12 cellular contexts compared by ENCODE assay signal in genomic region chr5:1480217-1480616, GRCh38. TPM values are rescaled to one million over a fixed set of nuclear protein-coding genes. Genes with fewer than 3 reads are reported as not detected.
DNase-seq lines count a peak whose midpoint lies in the region; ATAC-seq, FAIRE-seq and TF ChIP-seq lines count a peak whose summit lies in the region.
"Had no signal": no experiment of that assay in that cellular context is flagged by ENCODE, and none has a peak within 500 bp of the region (broad histone marks: within the 10 kb centered on the region; RNA-seq: fewer than 3 reads in every experiment).

No MANE protein-coding gene starts in this region.

- DNase-seq in GM12892 (ENCODE audit: insufficient read length) (no peak), SK-MEL-5 (ENCODE audit: low read depth, low spot score) (peak; percentile 41), heart right ventricle (peak; percentile 47 to 48), posterior cingulate gyrus (peak in 7 of 10 donors; percentile 28 to 89 (median 39)), retina (no peak)
- DNase-seq: NCI-H187 treated with DMSO at 0.1 percent for 48 hours, SHP77 treated with DMSO at 0.1 percent for 48 hours had no signal

- H3K27ac ChIP-seq in heart right ventricle, result peak overlapping the region in 4 of 10 donors; percentile 21 to 92 (median 42)

- 64 to 65% methylated on average over 14 of the region's 14 CpGs for WGBS in heart right ventricle, 2 donors

- H3K4me3 ChIP-seq in heart right ventricle, result peak overlapping the region in 1 of 10 donors; percentile 9

- peaks cover 0 to 51% (median 0%) of the 10 kb centered on the region in 9 donors for H3K4me1 ChIP-seq in heart right ventricle

- peak; percentile 43 to 72 (median 54) for ATAC-seq in heart right ventricle
- ATAC-seq in GM19452 (IDR thresholded peaks at IDR 0.05; ENCODE audit: unreplicated experiment), result no peak
- ATAC-seq in esophagus mucosa, result no peak
- ATAC-seq in HG02938 (IDR thresholded peaks at IDR 0.05; ENCODE audit: unreplicated experiment), result no peak

- no peak for TF ChIP-seq CTCF in heart right ventricle (IDR thresholded peaks at IDR 0.05)

- H3K36me3 ChIP-seq in heart right ventricle, result peaks cover 0 to 61% (median 1%) of the 10 kb centered on the region in 9 donors

- in situ Hi-C loops in SK-MEL-5 (cut with HindIII; ENCODE audit: low pct_unique_long_range_greater_than_20kb, low sequenced_read_pairs), result no loop called here

- TF ChIP-seq POLR2A in GM12892 (IDR thresholded peaks at IDR 0.05; ENCODE audit: low read depth, low read length), result no peak

- H3K27me3 ChIP-seq in heart right ventricle, result no peaks in the 10 kb centered on the region

- intact Hi-C loops in heart right ventricle (cut with DNase I) (no loop called here), posterior cingulate gyrus (cut with DNase I) (no loop called here)

- no peaks in the 10 kb centered on the region for H3K9me3 ChIP-seq in heart right ventricle

- FAIRE-seq in GM12892 (lab: Jason Lieb, UNC), result peak; percentile 68
- FAIRE-seq: bronchial epithelial cell had no signal

RNA-seq across cellular contexts. Expression of gene SLC6A3, which starts 35.0 kb away (rescaled TPM):
- polyA plus RNA-seq in GM12892 (2012; ENCODE audit: missing spikeins), result not detected
- not detected in 2 replicates for total RNA-seq in SK-MEL-5 (2014; rRNA removed; shearing (Covaris generic))
- polyA plus RNA-seq in SK-MEL-5 (2015; cell fraction: cytosol; rRNA removed), result not detected in 2 replicates
- polyA plus RNA-seq in SK-MEL-5 (2015; cell fraction: nucleus; rRNA removed), result not detected in 2 replicates
- total RNA-seq in heart right ventricle, result under 1 TPM in 2 of 10 donors, not detected in 8; 0.18 to 0.19 TPM
- polyA plus RNA-seq in heart right ventricle, result under 1 TPM in 1 of 2 donors, not detected in 1; 0.04 TPM
- total RNA-seq in esophagus mucosa, result 0.16 TPM
- total RNA-seq: bronchial epithelial cell, urinary bladder had no signal

RNA-seq across cellular contexts. Expression of gene LPCAT1, which starts 43.5 kb away (rescaled TPM):
- 63.8 TPM for polyA plus RNA-seq in GM12892 (2012; ENCODE audit: missing spikeins)
- 47.5 and 50.6 TPM in 2 replicates for total RNA-seq in SK-MEL-5 (2014; rRNA removed; shearing (Covaris generic))
- polyA plus RNA-seq in SK-MEL-5 (2015; cell fraction: cytosol; rRNA removed), result 79.3 and 98.1 TPM in 2 replicates
- polyA plus RNA-seq in SK-MEL-5 (2015; cell fraction: nucleus; rRNA removed), result 114 and 171 TPM in 2 replicates
- total RNA-seq in heart right ventricle (10 to 100 TPM in 3 of 10 donors, 1 to 10 TPM in 7; 5.6 to 25.5 (median 8.9) TPM), esophagus mucosa (15.0 TPM)
- 10 to 100 TPM; 14.8 to 23.8 TPM for polyA plus RNA-seq in heart right ventricle

Comparison
In these comparisons a context has a peak if more than half of its experiments do, and no peak if none do; other contexts are left out.
1. DNase-seq: peak in SK-MEL-5 (single experiment), heart right ventricle (2 of 2) and posterior cingulate gyrus (7 of 10); none in GM12892 (single experiment) and retina (single experiment).
2. ATAC-seq: peak in heart right ventricle (8 of 8); none in GM19452 (single experiment), esophagus mucosa (single experiment) and HG02938 (single experiment).